8 cellular contexts compared by ENCODE assay signal in genomic region chr7:26376208-26376917, GRCh38.
DNase-seq lines count a peak whose midpoint lies in the region; ATAC-seq and TF ChIP-seq lines count a peak whose summit lies in the region.

No MANE protein-coding gene starts in this region.

- H3K4me3 Mint-ChIP-seq in activated CD4-positive, alpha-beta memory T cell treated with anti-CD3 and anti-CD28 coated beads for 36 hours, result peak overlapping the region; percentile 73
- H3K4me3 Mint-ChIP-seq in nephron, result peak overlapping the region; percentile 83 to 91 (median 89)

- H3K9me3 Mint-ChIP-seq in activated CD4-positive, alpha-beta memory T cell treated with anti-CD3 and anti-CD28 coated beads for 36 hours, result no peaks in the 10 kb centered on the region
- H3K9me3 Mint-ChIP-seq in nephron, result no peaks in the 10 kb centered on the region

- H3K36me3 ChIP-seq in esophagus (ENCODE audit: control insufficient read depth in 2 of 2, insufficient read depth in 2 of 2, low read length in 1 of 2), result no peaks in the 10 kb centered on the region
- H3K36me3 ChIP-seq in upper lobe of left lung, result no peaks in the 10 kb centered on the region

- POLR2A ChIA-PET in activated CD4-positive, alpha-beta memory T cell treated with anti-CD3 and anti-CD28 coated beads for 36 hours (lab: Charles Lee), result no interaction called here

- TF ChIP-seq CTCF in nephron (IDR thresholded peaks at IDR 0.05; ENCODE audit: unreplicated experiment in 3 of 3) (no peak), upper lobe of left lung (IDR thresholded peaks at IDR 0.05) (no peak)

- TF ChIP-seq POLR2A in upper lobe of left lung (IDR thresholded peaks at IDR 0.05), result no peak

- peaks cover 0 to 10% of the 10 kb centered on the region in 2 donors for H3K27me3 ChIP-seq in esophagus (ENCODE audit: control insufficient read depth in 1 of 2, insufficient read depth in 2 of 2, low read length in 2 of 2)
- peaks cover 0 to 12% (median 4%) of the 10 kb centered on the region in 4 donors for H3K27me3 ChIP-seq in upper lobe of left lung

- H3K27ac ChIP-seq in esophagus (ENCODE audit: low read depth in 2 of 2, low read length in 1 of 2) (peak overlapping the region in 1 of 2 donors; percentile 31), upper lobe of left lung (peak overlapping the region; percentile 61 to 89 (median 80))

- ATAC-seq in GM18502 (IDR thresholded peaks at IDR 0.05; ENCODE audit: poor library complexity, unreplicated experiment) (peak; percentile 43), HG02759 (IDR thresholded peaks at IDR 0.05; ENCODE audit: unreplicated experiment) (peak; percentile 52), upper lobe of left lung (ENCODE audit: low FRiP score in 2 of 2) (peak; percentile 65 to 86)

- peaks cover 27% of the 10 kb centered on the region for H3K27me3 Mint-ChIP-seq in activated CD4-positive, alpha-beta memory T cell treated with anti-CD3 and anti-CD28 coated beads for 36 hours
- H3K27me3 Mint-ChIP-seq in nephron (ENCODE audit: low read depth), result peaks cover 48% of the 10 kb centered on the region

- DNase-seq in NCI-H146 (lab: John Stamatoyannopoulos, UW), result peak; percentile 92
- peak; percentile 56 for DNase-seq in activated CD4-positive, alpha-beta memory T cell treated with anti-CD3 and anti-CD28 coated beads for 36 hours
- DNase-seq in upper lobe of left lung, result peak; percentile 23 to 92
- DNase-seq in amniotic stem cell (lab: John Stamatoyannopoulos, UW), result no peak

- peaks cover 22% of the 10 kb centered on the region for H3K36me3 Mint-ChIP-seq in activated CD4-positive, alpha-beta memory T cell treated with anti-CD3 and anti-CD28 coated beads for 36 hours
- H3K36me3 Mint-ChIP-seq in nephron (ENCODE audit: low read depth), result peaks cover 5% of the 10 kb centered on the region

- no peak overlapping the region for H3K27ac Mint-ChIP-seq in activated CD4-positive, alpha-beta memory T cell treated with anti-CD3 and anti-CD28 coated beads for 36 hours
- H3K27ac Mint-ChIP-seq in nephron, result peak overlapping the region; percentile 90 to 98 (median 97)

- peak overlapping the region; percentile 30 to 44 for H3K4me3 ChIP-seq in esophagus (ENCODE audit: low read depth in 1 of 2, low read length in 2 of 2)
- H3K4me3 ChIP-seq in upper lobe of left lung, result peak overlapping the region; percentile 46 to 61 (median 56)

- intact Hi-C loops in activated CD4-positive, alpha-beta memory T cell treated with anti-CD3 and anti-CD28 coated beads for 36 hours (cut with micrococcal nuclease), result loop anchor here (5.0 kb wide), 1 partner anchor 174 kb away; the partner anchor contains the start of genes CBX3 and HNRNPA2B1

- H3K4me1 ChIP-seq in esophagus (ENCODE audit: control insufficient read depth in 2 of 2, insufficient read depth in 2 of 2, low read length in 1 of 2) (peaks cover 0 to 14% of the 10 kb centered on the region in 2 donors), upper lobe of left lung (peaks cover 11 to 19% (median 11%) of the 10 kb centered on the region in 4 donors)

- no peak for TF ChIP-seq EP300 in upper lobe of left lung (IDR thresholded peaks at IDR 0.05)

- no peaks in the 10 kb centered on the region for H3K4me1 Mint-ChIP-seq in activated CD4-positive, alpha-beta memory T cell treated with anti-CD3 and anti-CD28 coated beads for 36 hours (ENCODE audit: low read depth)
- H3K4me1 Mint-ChIP-seq in nephron, result peaks cover 19% of the 10 kb centered on the region

- no peaks in the 10 kb centered on the region for H3K9me3 ChIP-seq in esophagus (ENCODE audit: control insufficient read depth in 2 of 2, insufficient read depth in 1 of 2, low read depth in 1 of 2, low read length in 1 of 2)
- H3K9me3 ChIP-seq in upper lobe of left lung, result no peaks in the 10 kb centered on the region

- CTCF ChIA-PET in activated CD4-positive, alpha-beta memory T cell treated with anti-CD3 and anti-CD28 coated beads for 36 hours (lab: Charles Lee), result interaction anchor here (1.0 to 2.9 kb wide), 11 partner anchors 12 to 785 kb away, joined by 3 to 21 read pairs (median 4); no protein-coding TSS in a partner anchor

- WGBS in esophagus, 2 donors, result 3% methylated on average over 67 to 80 of the region's 80 CpGs
- WGBS in upper lobe of left lung, 2 donors, result 1 to 2% methylated on average over 46 to 68 of the region's 80 CpGs
